1 cellular context compared by ENCODE assay signal in genomic region chr6:148952147-148953041, GRCh38.
TF ChIP-seq lines count a peak whose summit lies in the region.

No MANE protein-coding gene starts in this region.

TF ChIP-seq in HEK293, 187 proteins besides CTCF, POLR2A, EP300 and RAD21 (continued from another document):
- TF ChIP-seq ZNF488 (tag by site-specific recombination; IDR thresholded peaks at IDR 0.05) (no peak), MZF1 (tag by site-specific recombination; IDR thresholded peaks at IDR 0.05; ENCODE audit: borderline replicate concordance) (no peak), FEZF1 (tag by site-specific recombination; IDR thresholded peaks at IDR 0.05) (peak; percentile 97), ZNF639 (tag by site-specific recombination; IDR thresholded peaks at IDR 0.05) (no peak), OSR2 (tag by site-specific recombination; IDR thresholded peaks at IDR 0.05) (peak; percentile 65)
